In genomic region chr12:94817695-94818075, GRCh38 we compare ENCODE assay signal across 17 cellular contexts.
DNase-seq lines count a peak whose midpoint lies in the region; ATAC-seq, FAIRE-seq and TF ChIP-seq lines count a peak whose summit lies in the region.
"Had no signal": no experiment of that assay in that cellular context is flagged by ENCODE, and none has a peak within 500 bp of the region (broad histone marks: within the 10 kb centered on the region; RNA-seq: fewer than 3 reads in every experiment).

No MANE protein-coding gene starts in this region.

- H3K9me3 ChIP-seq in kidney (ENCODE audit: control insufficient read depth in 1 of 2, low read length in 2 of 2), result peaks cover 3 to 8% of the 10 kb centered on the region in 2 donors

- no peak overlapping the region for H3K4me3 ChIP-seq in kidney (ENCODE audit: low read length in 2 of 2)
- H3K4me3 ChIP-seq: left lung, PC-9, psoas muscle had no signal

- peaks cover 26% of the 10 kb centered on the region for H3K36me3 Mint-ChIP-seq in activated B cell treated with CpG ODN at 0.5 μM for 24 hours (ENCODE audit: low read depth)
- H3K36me3 Mint-ChIP-seq: activated naive CD4-positive, alpha-beta T cell treated with anti-CD3 and anti-CD28 coated beads, Interleukin-2, amount 50 U/mL, for 24 hours had no signal

- POLR2A ChIA-PET in activated B cell treated with CpG ODN at 0.5 μM for 24 hours (lab: Charles Lee), result interaction anchor here (0.7 to 4.7 kb wide), 20 partner anchors 9 to 670 kb away, joined by 3 to 51 read pairs (median 4); partner anchors contain the start of genes NDUFA12 and PLXNC1

- no peak overlapping the region for H3K9ac ChIP-seq in kidney (ENCODE audit: low read length in 2 of 2)

- CTCF ChIA-PET in activated B cell treated with CpG ODN at 0.5 μM for 24 hours (lab: Charles Lee), result interaction anchor here (0.6 to 4.9 kb wide), 13 partner anchors 8 to 214 kb away, joined by 3 to 62 read pairs (median 4); partner anchors contain the start of gene NDUFA12

- no peaks in the 10 kb centered on the region for H3K36me3 ChIP-seq in kidney (ENCODE audit: control insufficient read depth in 1 of 2, insufficient read depth in 2 of 2, low read length in 2 of 2)
- H3K36me3 ChIP-seq: left lung had no signal

- no peaks in the 10 kb centered on the region for H3K4me1 ChIP-seq in kidney (ENCODE audit: control insufficient read depth in 1 of 2, insufficient read depth in 1 of 2, low read depth in 1 of 2, low read length in 2 of 2)
- H3K4me1 ChIP-seq: left lung, psoas muscle had no signal

- peak overlapping the region; percentile 87 for H3K4me3 Mint-ChIP-seq in activated B cell treated with CpG ODN at 0.5 μM for 24 hours
- H3K4me3 Mint-ChIP-seq: activated naive CD4-positive, alpha-beta T cell treated with anti-CD3 and anti-CD28 coated beads, Interleukin-2, amount 50 U/mL, for 24 hours had no signal

- no peak for TF ChIP-seq CTCF in activated B cell treated with CpG ODN at 0.5 μM for 24 hours (IDR thresholded peaks at IDR 0.05)
- no peak for TF ChIP-seq CTCF in kidney (IDR thresholded peaks at IDR 0.05; ENCODE audit: borderline replicate concordance, extremely low read depth, insufficient read depth)

- intact Hi-C loops in activated B cell treated with CpG ODN at 0.5 μM for 24 hours (cut with micrococcal nuclease) (loop anchor here (1.0 to 10.0 kb wide), 7 partner anchors 14 to 397 kb away; partner anchors contain the start of genes CEP83, FGD6, NR2C1 and VEZT), kidney (cut with DNase I) (no loop called here)

- peak; percentile 33 for ATAC-seq in GM18508 (IDR thresholded peaks at IDR 0.05; ENCODE audit: insufficient read depth, unreplicated experiment)
- ATAC-seq in GM21619 (IDR thresholded peaks at IDR 0.05; ENCODE audit: unreplicated experiment), result peak; percentile 60
- peak; percentile 45 for ATAC-seq in HG03196 (IDR thresholded peaks at IDR 0.05; ENCODE audit: unreplicated experiment)
- ATAC-seq in activated B cell treated with CpG ODN at 0.5 μM for 24 hours (ENCODE audit: low read depth), result no peak
- ATAC-seq in HG02678 (IDR thresholded peaks at IDR 0.05; ENCODE audit: unreplicated experiment), result no peak
- ATAC-seq: HCT116, left lung, psoas muscle had no signal

- no peak for DNase-seq in activated B cell treated with CpG ODN at 0.5 μM for 24 hours
- DNase-seq in kidney glomerular epithelial cell (lab: John Stamatoyannopoulos, UW), result no peak
- DNase-seq in HCEC 1CT, result no peak
- DNase-seq in kidney, result no peak
- DNase-seq: activated CD8-positive, alpha-beta memory T cell treated with anti-CD3 and anti-CD28 coated beads, Interleukin-2, amount 50 U/mL, for 4 hours; DMS153; left lung; NCI-H510A; PC-9; psoas muscle had no signal

- no peaks in the 10 kb centered on the region for H3K27me3 Mint-ChIP-seq in activated B cell treated with CpG ODN at 0.5 μM for 24 hours

- no peak overlapping the region for H3K27ac ChIP-seq in kidney (ENCODE audit: low read depth in 2 of 2, low read length in 2 of 2)
- H3K27ac ChIP-seq: left lung, PC-9, psoas muscle had no signal

- peak overlapping the region; percentile 97 for H3K27ac Mint-ChIP-seq in activated B cell treated with CpG ODN at 0.5 μM for 24 hours
- H3K27ac Mint-ChIP-seq: activated naive CD4-positive, alpha-beta T cell treated with anti-CD3 and anti-CD28 coated beads, Interleukin-2, amount 50 U/mL, for 24 hours had no signal

- no peak for FAIRE-seq in kidney (lab: Jason Lieb, UNC)
- FAIRE-seq: bronchial epithelial cell had no signal

- H3K9me3 Mint-ChIP-seq in activated B cell treated with CpG ODN at 0.5 μM for 24 hours, result peaks cover 16% of the 10 kb centered on the region

- H3K4me1 Mint-ChIP-seq in activated B cell treated with CpG ODN at 0.5 μM for 24 hours, result peaks cover 71% of the 10 kb centered on the region
- H3K4me1 Mint-ChIP-seq: activated naive CD4-positive, alpha-beta T cell treated with anti-CD3 and anti-CD28 coated beads, Interleukin-2, amount 50 U/mL, for 24 hours had no signal

Comparison
In these comparisons a context has a peak if more than half of its experiments do, and no peak if none do; other contexts are left out.
1. ATAC-seq: peak in GM18508 (single experiment), GM21619 (single experiment) and HG03196 (single experiment); none in activated B cell treated with CpG ODN at 0.5 μM for 24 hours (single experiment) and HG02678 (single experiment).